10 cellular contexts compared by ENCODE assay signal in genomic region chr20:24164360-24164759, GRCh38.
DNase-seq lines count a peak whose midpoint lies in the region; ATAC-seq and TF ChIP-seq lines count a peak whose summit lies in the region.
"Had no signal": no experiment of that assay in that cellular context is flagged by ENCODE, and none has a peak within 500 bp of the region (broad histone marks: within the 10 kb centered on the region; RNA-seq: fewer than 3 reads in every experiment).

No MANE protein-coding gene starts in this region.

- DNase-seq in ELF-1 (ENCODE audit: low read depth, low spot score) (peak; percentile 65), mesendoderm (peak; percentile 49), dorsolateral prefrontal cortex (no peak), NCI-H1092 treated with DMSO at 0.1 percent for 48 hours (lab: John Stamatoyannopoulos, UW) (no peak)
- peak; percentile 21 for DNase-seq in activated naive CD4-positive, alpha-beta T cell treated with Interleukin-2 at 50 U/mL for 16 hours

- H3K4me3 ChIP-seq in KMS-11 (IDR thresholded peaks at IDR 0.05; ENCODE audit: insufficient read depth, low read depth, low read length), result no peak overlapping the region
- no peak overlapping the region for H3K4me3 ChIP-seq in mesendoderm (ENCODE audit: low read length)
- no peak overlapping the region for H3K4me3 ChIP-seq in dorsolateral prefrontal cortex
- H3K4me3 ChIP-seq: SK-N-MC, upper lobe of left lung had no signal

- H3K27me3 ChIP-seq in KMS-11 (ENCODE audit: insufficient read depth, low read depth) (no peaks in the 10 kb centered on the region), mesendoderm (ENCODE audit: insufficient read depth, low read length, poor library complexity) (no peaks in the 10 kb centered on the region), dorsolateral prefrontal cortex (no peaks in the 10 kb centered on the region)
- H3K27me3 ChIP-seq: upper lobe of left lung had no signal

- H3K9ac ChIP-seq in KMS-11 (no peak overlapping the region), mesendoderm (ENCODE audit: low read length) (no peak overlapping the region)

- no peak overlapping the region for H3K27ac ChIP-seq in KMS-11
- H3K27ac ChIP-seq in mesendoderm (ENCODE audit: low read depth, low read length), result no peak overlapping the region
- H3K27ac ChIP-seq in dorsolateral prefrontal cortex, result no peak overlapping the region
- H3K27ac ChIP-seq: SK-N-MC, upper lobe of left lung had no signal

- no peak overlapping the region for H2BK5ac ChIP-seq in mesendoderm (ENCODE audit: low read length)

- no peaks in the 10 kb centered on the region for H3K4me1 ChIP-seq in KMS-11 (ENCODE audit: low read depth, poor library complexity, severe bottlenecking)
- peaks cover 10% of the 10 kb centered on the region for H3K4me1 ChIP-seq in mesendoderm (ENCODE audit: control insufficient read depth, low read depth, low read length)
- H3K4me1 ChIP-seq: upper lobe of left lung had no signal

- H2BK15ac ChIP-seq in mesendoderm (replicated peaks; ENCODE audit: low read depth), result no peak overlapping the region

- TF ChIP-seq CTCF in KMS-11 (conservative IDR thresholded peaks at IDR 0.05; ENCODE audit: low read depth, low read length) (peak; percentile 42; the same call in 1 of the 2 replicates), dorsolateral prefrontal cortex (IDR thresholded peaks at IDR 0.05 in 54 of 56, conservative IDR thresholded peaks at IDR 0.05 in 2 of 56; ENCODE audit: low read depth in 1 of 56, partially characterized antibody in 56 of 56) (peak in 3 of 56 donors; percentile 5 to 18 (median 6))

- H4K8ac ChIP-seq in mesendoderm (ENCODE audit: low read depth, low read length), result no peak overlapping the region

- H3K23ac ChIP-seq in mesendoderm (ENCODE audit: low read length), result no peak overlapping the region

- H2AFZ ChIP-seq in KMS-11 (ENCODE audit: low read depth), result no peak overlapping the region

- no peak overlapping the region for H3K56ac ChIP-seq in mesendoderm (ENCODE audit: low read length)

- H3K4me2 ChIP-seq in KMS-11 (no peak overlapping the region), mesendoderm (ENCODE audit: low read length) (no peak overlapping the region)

- WGBS in mesendoderm (ENCODE audit: extremely low coverage, insufficient coverage, low lambda C conversion rate), result no CpG with 5 or more reads among the region's 5 CpGs

- intact Hi-C loops in dorsolateral prefrontal cortex (cut with DNase I), result loop anchor here (5.0 to 10.0 kb wide), 3 partner anchors 330 to 753 kb away; no protein-coding TSS in a partner anchor

- no peak overlapping the region for H3K4ac ChIP-seq in mesendoderm (ENCODE audit: low read depth, low read length)

- no peaks in the 10 kb centered on the region for H3K36me3 ChIP-seq in KMS-11 (ENCODE audit: insufficient read depth)
- H3K36me3 ChIP-seq in mesendoderm (ENCODE audit: control insufficient read depth, insufficient read depth, low read length), result no peaks in the 10 kb centered on the region
- H3K36me3 ChIP-seq: upper lobe of left lung had no signal

- H4K5ac ChIP-seq in mesendoderm (ENCODE audit: low read length), result no peak overlapping the region

- H3K18ac ChIP-seq in mesendoderm (ENCODE audit: low read length), result no peak overlapping the region

- ATAC-seq in GM21619 (IDR thresholded peaks at IDR 0.05; ENCODE audit: unreplicated experiment) (no peak), GM19035 (IDR thresholded peaks at IDR 0.05; ENCODE audit: unreplicated experiment) (no peak)

- H3K79me1 ChIP-seq in mesendoderm (ENCODE audit: low read length), result no peaks in the 10 kb centered on the region

- H3K79me2 ChIP-seq in KMS-11 (ENCODE audit: insufficient read depth, low read depth), result no peaks in the 10 kb centered on the region
- H3K79me2 ChIP-seq in mesendoderm (ENCODE audit: control insufficient read depth, insufficient read depth, low read length), result no peaks in the 10 kb centered on the region

- no peaks in the 10 kb centered on the region for H4K20me1 ChIP-seq in KMS-11 (ENCODE audit: insufficient read depth)

- H2AK5ac ChIP-seq in mesendoderm (ENCODE audit: low read length), result no peak overlapping the region

- H2BK120ac ChIP-seq in mesendoderm (ENCODE audit: low read depth, low read length), result no peak overlapping the region

Comparison
In these comparisons a context has a peak if more than half of its experiments do, and no peak if none do; other contexts are left out.
1. DNase-seq: peak in ELF-1 (single experiment), activated naive CD4-positive, alpha-beta T cell treated with Interleukin-2 at 50 U/mL for 16 hours (single experiment) and mesendoderm (single experiment); none in dorsolateral prefrontal cortex (0 of 10) and NCI-H1092 treated with DMSO at 0.1 percent for 48 hours (single experiment).